ENCODE assay signal across 20 cellular contexts in genomic region chr3:39933986-39934693, GRCh38.
"Had no signal": no experiment of that assay in that cellular context is flagged by ENCODE, and none has a peak within 500 bp of the region (broad histone marks: within the 10 kb centered on the region; RNA-seq: fewer than 3 reads in every experiment).

No MANE protein-coding gene starts in this region.

- H3K9me3 ChIP-seq: colonic mucosa, esophagus squamous epithelium, neutrophil had no signal

- H3K27me3 ChIP-seq: cardiac muscle cell, colonic mucosa, esophagus squamous epithelium, neutrophil had no signal

- H3K4me3 Mint-ChIP-seq: activated naive CD4-positive, alpha-beta T cell treated with anti-CD3 and anti-CD28 coated beads for 36 hours; immature natural killer cell; naive thymus-derived CD4-positive, alpha-beta T cell; type B pancreatic cell had no signal

- H3K27ac ChIP-seq: cardiac muscle cell, colonic mucosa, neutrophil had no signal

- H3K4me1 ChIP-seq: colonic mucosa had no signal

- DNase-seq: activated CD4-positive, CD25-positive, alpha-beta regulatory T cell treated with anti-CD3 and anti-CD28 coated beads, Interleukin-2, amount 50 U/mL, for 72 hours; activated naive CD4-positive, alpha-beta T cell treated with anti-CD3 and anti-CD28 coated beads for 36 hours; activated T-cell treated with anti-CD3 and anti-CD28 coated beads for 4 hours; colonic mucosa; effector CD4-positive, alpha-beta T cell; esophagus squamous epithelium; foreskin melanocyte; immature natural killer cell; left cardiac atrium; naive thymus-derived CD4-positive, alpha-beta T cell; retina; stimulated activated CD4-positive, alpha-beta T cell treated with anti-CD3 and anti-CD28 coated beads, Interleukin-4, amount 100 ng/mL, for 24 hours; stimulated activated naive CD4-positive, alpha-beta T cell treated with Interleukin-2 at 50 U/mL for 16 hours; T-helper 1 cell; T1000 had no signal

- H3K36me3 Mint-ChIP-seq: immature natural killer cell; naive thymus-derived CD4-positive, alpha-beta T cell; type B pancreatic cell had no signal

- H3K4me1 Mint-ChIP-seq: immature natural killer cell; naive thymus-derived CD4-positive, alpha-beta T cell had no signal

- H3K36me3 ChIP-seq: cardiac muscle cell, colonic mucosa, esophagus squamous epithelium, neutrophil had no signal

- H3K9me3 Mint-ChIP-seq: activated naive CD4-positive, alpha-beta T cell treated with anti-CD3 and anti-CD28 coated beads for 36 hours; activated T-helper 2 cell treated with anti-CD3 and anti-CD28 coated beads, Interferon-gamma antibody, Interleukin-2, Interleukin-4, amounts not matched to agents 10 μg/mL and 5 μg/mL and 100 μg/mL, durations not matched to agents 14 hours and 24 hours and 36 hours; type B pancreatic cell had no signal

- H3K4me3 ChIP-seq: cardiac muscle cell, colonic mucosa, esophagus squamous epithelium, skin epidermis had no signal

- H3K27ac Mint-ChIP-seq: activated naive CD4-positive, alpha-beta T cell treated with anti-CD3 and anti-CD28 coated beads for 36 hours; activated T-helper 2 cell treated with anti-CD3 and anti-CD28 coated beads, Interferon-gamma antibody, Interleukin-2, Interleukin-4, amounts not matched to agents 10 μg/mL and 5 μg/mL and 100 μg/mL, durations not matched to agents 14 hours and 24 hours and 36 hours; immature natural killer cell; naive thymus-derived CD4-positive, alpha-beta T cell had no signal

- ATAC-seq: naive thymus-derived CD4-positive, alpha-beta T cell had no signal
